5 cellular contexts compared by ENCODE assay signal in genomic region chr14:33010495-33010894, GRCh38.
"Had no signal": no experiment of that assay in that cellular context is flagged by ENCODE, and none has a peak within 500 bp of the region (broad histone marks: within the 10 kb centered on the region; RNA-seq: fewer than 3 reads in every experiment).

No MANE protein-coding gene starts in this region.

- H2AFZ ChIP-seq: GM23338 had no signal

- H3K27ac ChIP-seq: HL-60 had no signal

- H3K4me3 ChIP-seq: GM23338 had no signal

- ATAC-seq: GM23338, HepG2 had no signal

- H3K4me2 ChIP-seq: GM23338 had no signal

- DNase-seq: H9, HCEC 1CT had no signal
